ENCODE assay signal across 1 cellular context in genomic region chr19:27793644-27794443, GRCh38.
TF ChIP-seq lines count a peak whose summit lies in the region.

No MANE protein-coding gene starts in this region.

TF ChIP-seq in HEK293, 187 proteins besides CTCF, POLR2A, EP300 and RAD21 (continued from another document and continues in another):
- TF ChIP-seq REST (tag by site-specific recombination; IDR thresholded peaks at IDR 0.05), result no peak
- TF ChIP-seq BCL6B (tag by site-specific recombination; IDR thresholded peaks at IDR 0.05), result no peak
- TF ChIP-seq ZNF280C (tag by site-specific recombination; IDR thresholded peaks at IDR 0.05), result 0 out of 2 replicates have a peak, but pooled peaks have one; percentile 56
- no peak for TF ChIP-seq ZBTB6 (tag by site-specific recombination; IDR thresholded peaks at IDR 0.05)
- peak; percentile 96 for TF ChIP-seq ZNF362 (tag by site-specific recombination; IDR thresholded peaks at IDR 0.05)
- peak; percentile 74; the same call in 1 of the 2 replicates for TF ChIP-seq ZNF423 (tag by site-specific recombination; IDR thresholded peaks at IDR 0.05)
- TF ChIP-seq ZNF324 (tag by site-specific recombination; IDR thresholded peaks at IDR 0.05), result peak; percentile 69; the same call in 1 of the 2 replicates
- TF ChIP-seq ZNF626 (tag by site-specific recombination; IDR thresholded peaks at IDR 0.05), result no peak
- no peak for TF ChIP-seq ZNF654 (tag by site-specific recombination; IDR thresholded peaks at IDR 0.05; ENCODE audit: low read depth)
- no peak; the same call in 1 of the 2 replicates for TF ChIP-seq ATF2 (tag by site-specific recombination; IDR thresholded peaks at IDR 0.05; ENCODE audit: low read depth)
- peak; percentile 72; the same call in 1 of the 2 replicates for TF ChIP-seq KLF16 (tag by site-specific recombination; IDR thresholded peaks at IDR 0.05)
- no peak; the same call in 1 of the 2 replicates for TF ChIP-seq ZNF398 (tag by site-specific recombination; IDR thresholded peaks at IDR 0.05)
- TF ChIP-seq ZNF701 (tag by site-specific recombination; IDR thresholded peaks at IDR 0.05), result no peak; the same call in 1 of the 2 replicates
- TF ChIP-seq MZF1 (tag by site-specific recombination; IDR thresholded peaks at IDR 0.05; ENCODE audit: borderline replicate concordance), result peak; percentile 75; the same call in 1 of the 2 replicates
- no peak for TF ChIP-seq AEBP2 (tag by site-specific recombination; IDR thresholded peaks at IDR 0.05; ENCODE audit: borderline replicate concordance)
- no peak for TF ChIP-seq ZNF138 (tag by site-specific recombination; IDR thresholded peaks at IDR 0.05; ENCODE audit: borderline replicate concordance)
- TF ChIP-seq ZNF350 (tag by site-specific recombination; IDR thresholded peaks at IDR 0.05), result no peak
- TF ChIP-seq SP7 (tag by site-specific recombination; IDR thresholded peaks at IDR 0.05), result peak; percentile 94
- no peak for TF ChIP-seq ZNF140 (tag by site-specific recombination; IDR thresholded peaks at IDR 0.05)
- no peak for TF ChIP-seq ZNF114 (tag by site-specific recombination; IDR thresholded peaks at IDR 0.05)
- peak; percentile 6; the same call in 1 of the 2 replicates for TF ChIP-seq ZSCAN4 (tag by site-specific recombination; IDR thresholded peaks at IDR 0.05)
- peak; percentile 88 for TF ChIP-seq SP3 (tag by site-specific recombination; IDR thresholded peaks at IDR 0.05)
- TF ChIP-seq ZNF155 (tag by site-specific recombination; IDR thresholded peaks at IDR 0.05), result no peak
- 0 out of 2 replicates have a peak, but pooled peaks have one; percentile 47 for TF ChIP-seq KLF1 (tag by site-specific recombination; IDR thresholded peaks at IDR 0.05)
- no peak for TF ChIP-seq ZNF239 (tag by site-specific recombination; IDR thresholded peaks at IDR 0.05)
- no peak for TF ChIP-seq ZNF514 (tag by site-specific recombination; IDR thresholded peaks at IDR 0.05)
- TF ChIP-seq ZNF580 (tag by site-specific recombination; IDR thresholded peaks at IDR 0.05), result peak; percentile 79
- no peak for TF ChIP-seq ZNF596 (tag by site-specific recombination; IDR thresholded peaks at IDR 0.05)
- TF ChIP-seq FEZF1 (tag by site-specific recombination; IDR thresholded peaks at IDR 0.05), result 0 out of 2 replicates have a peak, but pooled peaks have one; percentile 9
- TF ChIP-seq ZNF623 (tag by site-specific recombination; IDR thresholded peaks at IDR 0.05), result peak; percentile 24; the same call in 1 of the 2 replicates
- TF ChIP-seq ZNF132 (tag by site-specific recombination; IDR thresholded peaks at IDR 0.05; ENCODE audit: borderline replicate concordance), result no peak
- TF ChIP-seq ZNF830 (tag by site-specific recombination; IDR thresholded peaks at IDR 0.05; ENCODE audit: low read depth), result no peak
- peak; percentile 78 for TF ChIP-seq ZSCAN30 (tag by site-specific recombination; IDR thresholded peaks at IDR 0.05)
- TF ChIP-seq ZNF24 (tag by site-specific recombination; IDR thresholded peaks at IDR 0.05), result peak; percentile 33; the same call in 1 of the 2 replicates
- peak; percentile 58 for TF ChIP-seq ZFP69B (tag by site-specific recombination; IDR thresholded peaks at IDR 0.05)
- TF ChIP-seq GLI4 (tag by site-specific recombination; IDR thresholded peaks at IDR 0.05), result no peak
- TF ChIP-seq ZNF335 (tag by site-specific recombination; conservative IDR thresholded peaks at IDR 0.05), result peak; percentile 96
- TF ChIP-seq ZNF670 (tag by site-specific recombination; IDR thresholded peaks at IDR 0.05; ENCODE audit: low read depth), result no peak
- TF ChIP-seq ZFHX2 (tag by site-specific recombination; conservative IDR thresholded peaks at IDR 0.05), result peak; percentile 62
- TF ChIP-seq ZFP41 (tag by site-specific recombination; IDR thresholded peaks at IDR 0.05; ENCODE audit: borderline replicate concordance), result no peak
- no peak for TF ChIP-seq HOXA7 (CRISPR knock-in tag; IDR thresholded peaks at IDR 0.05; ENCODE audit: borderline replicate concordance)
- TF ChIP-seq ZIC2 (tag by site-specific recombination; IDR thresholded peaks at IDR 0.05), result peak; percentile 96; the same call in 1 of the 2 replicates
- TF ChIP-seq ZNF354C (tag by site-specific recombination; IDR thresholded peaks at IDR 0.05; ENCODE audit: borderline replicate concordance, low read depth), result no peak
- no peak for TF ChIP-seq ZNF488 (tag by site-specific recombination; IDR thresholded peaks at IDR 0.05)
- peak; percentile 16 for TF ChIP-seq GLIS1 (tag by site-specific recombination; IDR thresholded peaks at IDR 0.05)
- TF ChIP-seq KLF17 (tag by site-specific recombination; IDR thresholded peaks at IDR 0.05), result peak; percentile 92
